In genomic region chr9:13719981-13720380, GRCh38 we compare ENCODE assay signal across 15 cellular contexts.
DNase-seq lines count a peak whose midpoint lies in the region; ATAC-seq and TF ChIP-seq lines count a peak whose summit lies in the region.
"Had no signal": no experiment of that assay in that cellular context is flagged by ENCODE, and none has a peak within 500 bp of the region (broad histone marks: within the 10 kb centered on the region; RNA-seq: fewer than 3 reads in every experiment).

No MANE protein-coding gene starts in this region.

- no peaks in the 10 kb centered on the region for H3K9me3 ChIP-seq in osteoblast (ENCODE audit: low read depth, low read length)
- H3K9me3 ChIP-seq: ascending aorta, Peyer's patch had no signal

- H2AFZ ChIP-seq in osteoblast (ENCODE audit: low read length) = no peak overlapping the region

- H3K27ac ChIP-seq in osteoblast (ENCODE audit: low read depth, low read length) = peak overlapping the region; percentile 59
- H3K27ac ChIP-seq: ascending aorta, Peyer's patch had no signal

- no peaks in the 10 kb centered on the region for H3K27me3 Mint-ChIP-seq in natural killer cell treated with Interleukin-12 subunit alpha and Interleukin-12 subunit beta and Interleukin-15 and Interleukin-18, amount 100 ng/mL, for 72 hours
- H3K27me3 Mint-ChIP-seq: type B pancreatic cell had no signal

- TF ChIP-seq CTCF in fibroblast of the aortic adventitia (IDR thresholded peaks at IDR 0.05; ENCODE audit: insufficient read depth, low read length) (no peak), osteoblast (IDR thresholded peaks at IDR 0.05; ENCODE audit: extremely low read depth, low read depth, low read length) (no peak)

- no peaks in the 10 kb centered on the region for H4K20me1 ChIP-seq in osteoblast (ENCODE audit: insufficient read depth, low read length)

- no peaks in the 10 kb centered on the region for H3K36me3 Mint-ChIP-seq in natural killer cell treated with Interleukin-12 subunit alpha and Interleukin-12 subunit beta and Interleukin-15 and Interleukin-18, amount 100 ng/mL, for 72 hours
- H3K36me3 Mint-ChIP-seq: type B pancreatic cell had no signal

- peak; percentile 17 for DNase-seq in ELR (ENCODE audit: low read depth)
- peak; percentile 46 for DNase-seq in amniotic stem cell (lab: John Stamatoyannopoulos, UW)
- DNase-seq in fibroblast of the aortic adventitia (ENCODE audit: low read depth) = peak; percentile 84
- no peak for DNase-seq in osteoblast (ENCODE audit: insufficient read length, low spot score, missing footprints)
- no peak for DNase-seq in NCI-H1436 treated with DMSO at 0.1 percent for 48 hours (lab: John Stamatoyannopoulos, UW)
- DNase-seq in DMS153 (lab: John Stamatoyannopoulos, UW) = no peak
- DNase-seq in natural killer cell treated with Interleukin-12 subunit alpha and Interleukin-12 subunit beta and Interleukin-15 and Interleukin-18, amount 100 ng/mL, for 72 hours (ENCODE audit: low spot score) = no peak
- DNase-seq in NCI-H69 (lab: John Stamatoyannopoulos, UW) = no peak
- DNase-seq: activated CD4-positive, alpha-beta T cell treated with anti-CD3 and anti-CD28 coated beads, Interleukin-2, amount 50 U/mL, for 4 hours; NCI-H524 treated with DMSO at 0.1 percent for 48 hours; Peyer's patch; stimulated activated CD4-positive, alpha-beta T cell treated with anti-CD3 and anti-CD28 coated beads, Interleukin-1b, Interleukin-23, amount 100 ng/mL, for 48 hours had no signal

- H3K9me3 Mint-ChIP-seq in natural killer cell treated with Interleukin-12 subunit alpha and Interleukin-12 subunit beta and Interleukin-15 and Interleukin-18, amount 100 ng/mL, for 72 hours = peaks cover 11% of the 10 kb centered on the region
- H3K9me3 Mint-ChIP-seq: activated T-helper 1 cell treated with anti-CD3 and anti-CD28 coated beads, Interleukin-12 subunit alpha, Interleukin-12 subunit beta, Interleukin-2, Interleukin-4 antibody, amounts not matched to agents 30 ng/mL and 10 ng/mL and 1 ng/mL, durations not matched to agents 14 hours and 24 hours and 36 hours had no signal

- peaks cover under 1% of the 10 kb centered on the region for H3K27me3 ChIP-seq in osteoblast (ENCODE audit: insufficient read depth, low read length)
- H3K27me3 ChIP-seq: ascending aorta, Peyer's patch had no signal

- H3K4me3 ChIP-seq in fibroblast of the aortic adventitia (ENCODE audit: low read depth, low read length) (no peak overlapping the region), osteoblast (ENCODE audit: insufficient read depth, low read length) (no peak overlapping the region)
- H3K4me3 ChIP-seq: ascending aorta, Peyer's patch had no signal

- H3K4me3 Mint-ChIP-seq in natural killer cell treated with Interleukin-12 subunit alpha and Interleukin-12 subunit beta and Interleukin-15 and Interleukin-18, amount 100 ng/mL, for 72 hours = no peak overlapping the region
- H3K4me3 Mint-ChIP-seq: activated T-helper 1 cell treated with anti-CD3 and anti-CD28 coated beads, Interleukin-12 subunit alpha, Interleukin-12 subunit beta, Interleukin-2, Interleukin-4 antibody, amounts not matched to agents 30 ng/mL and 10 ng/mL and 1 ng/mL, durations not matched to agents 14 hours and 24 hours and 36 hours; type B pancreatic cell had no signal

- no peak overlapping the region for H3K27ac Mint-ChIP-seq in natural killer cell treated with Interleukin-12 subunit alpha and Interleukin-12 subunit beta and Interleukin-15 and Interleukin-18, amount 100 ng/mL, for 72 hours
- H3K27ac Mint-ChIP-seq: activated T-helper 1 cell treated with anti-CD3 and anti-CD28 coated beads, Interleukin-12 subunit alpha, Interleukin-12 subunit beta, Interleukin-2, Interleukin-4 antibody, amounts not matched to agents 30 ng/mL and 10 ng/mL and 1 ng/mL, durations not matched to agents 14 hours and 24 hours and 36 hours; type B pancreatic cell had no signal

- H3K4me1 ChIP-seq in osteoblast (ENCODE audit: insufficient read depth, low read length) = peaks cover 38% of the 10 kb centered on the region
- H3K4me1 ChIP-seq: Peyer's patch had no signal

- no peaks in the 10 kb centered on the region for H3K36me3 ChIP-seq in osteoblast (ENCODE audit: insufficient read depth, low read length)
- H3K36me3 ChIP-seq: ascending aorta, Peyer's patch had no signal

- H3K79me2 ChIP-seq in osteoblast (ENCODE audit: insufficient read depth, low read length) = no peaks in the 10 kb centered on the region

- no peaks in the 10 kb centered on the region for H3K4me1 Mint-ChIP-seq in natural killer cell treated with Interleukin-12 subunit alpha and Interleukin-12 subunit beta and Interleukin-15 and Interleukin-18, amount 100 ng/mL, for 72 hours (ENCODE audit: low read depth in 2 of 2)

- ATAC-seq in natural killer cell treated with Interleukin-12 subunit alpha and Interleukin-12 subunit beta and Interleukin-15 and Interleukin-18, amount 100 ng/mL, for 72 hours = no peak

- peak overlapping the region; percentile 31 for H3K4me2 ChIP-seq in osteoblast (ENCODE audit: insufficient read depth, low read length)

Comparison
In these comparisons a context has a peak if more than half of its experiments do, and no peak if none do; other contexts are left out.
1. DNase-seq: peak in ELR (single experiment), amniotic stem cell (single experiment) and fibroblast of the aortic adventitia (single experiment); none in osteoblast (single experiment), NCI-H1436 treated with DMSO at 0.1 percent for 48 hours (single experiment), DMS153 (single experiment), natural killer cell treated with Interleukin-12 subunit alpha and Interleukin-12 subunit beta and Interleukin-15 and Interleukin-18, amount 100 ng/mL, for 72 hours (single experiment) and NCI-H69 (single experiment).